In the genomic region with DNA sequence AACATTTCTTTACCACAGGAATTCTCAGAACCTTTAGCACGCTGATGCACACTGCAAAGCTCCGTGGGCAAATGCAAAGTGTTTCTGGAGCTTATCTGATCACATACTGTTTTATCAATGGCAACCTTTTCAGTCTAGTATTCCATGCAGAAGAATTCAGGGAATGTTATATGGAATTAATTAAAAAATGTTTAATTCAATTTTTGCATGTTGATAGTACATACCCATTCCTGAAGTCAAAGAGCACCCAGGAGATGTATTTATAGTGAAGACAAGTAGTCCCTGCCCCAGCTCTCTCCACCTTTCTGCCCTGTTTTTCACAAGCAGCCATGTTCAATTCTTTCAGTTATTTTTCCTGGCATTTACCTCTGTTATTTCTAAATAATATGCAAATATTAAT, we compare ENCODE assay signal across 2 cellular contexts.
TF ChIP-seq lines count a peak whose summit lies in the region.

No MANE protein-coding gene starts in this region.

TF ChIP-seq in SK-N-SH treated with all-trans-retinoic acid at 6 μM for 48 hours, 23 proteins besides CTCF, POLR2A, EP300 and RAD21 (continued from another document):
- TF ChIP-seq CREB5 (CRISPR knock-in tag; IDR thresholded peaks at IDR 0.05; ENCODE audit: low read depth) (no peak), PATZ1 (CRISPR knock-in tag; IDR thresholded peaks at IDR 0.05; ENCODE audit: borderline replicate concordance) (no peak), OSR1 (CRISPR knock-in tag; IDR thresholded peaks at IDR 0.05) (no peak), ZFP3 (CRISPR knock-in tag; IDR thresholded peaks at IDR 0.05) (peak; percentile 54; the same call in 1 of the 2 replicates), GLIS3 (CRISPR knock-in tag; IDR thresholded peaks at IDR 0.05) (0 out of 2 replicates have a peak, but pooled peaks have one; percentile 16), PPARA (CRISPR knock-in tag; IDR thresholded peaks at IDR 0.05; ENCODE audit: borderline replicate concordance) (no peak), ARNTL (CRISPR knock-in tag; IDR thresholded peaks at IDR 0.05; ENCODE audit: borderline replicate concordance, low read depth) (no peak), BACH2 (CRISPR knock-in tag; IDR thresholded peaks at IDR 0.05; ENCODE audit: borderline replicate concordance) (no peak), ZNF8 (CRISPR knock-in tag; IDR thresholded peaks at IDR 0.05) (no peak), ISL1 (CRISPR knock-in tag; IDR thresholded peaks at IDR 0.05) (peak; percentile 79), TCF4 (CRISPR knock-in tag; IDR thresholded peaks at IDR 0.05; ENCODE audit: borderline replicate concordance) (no peak), ESRRG (CRISPR knock-in tag; IDR thresholded peaks at IDR 0.05) (no peak)
- TF ChIP-seq, protein P1, sequence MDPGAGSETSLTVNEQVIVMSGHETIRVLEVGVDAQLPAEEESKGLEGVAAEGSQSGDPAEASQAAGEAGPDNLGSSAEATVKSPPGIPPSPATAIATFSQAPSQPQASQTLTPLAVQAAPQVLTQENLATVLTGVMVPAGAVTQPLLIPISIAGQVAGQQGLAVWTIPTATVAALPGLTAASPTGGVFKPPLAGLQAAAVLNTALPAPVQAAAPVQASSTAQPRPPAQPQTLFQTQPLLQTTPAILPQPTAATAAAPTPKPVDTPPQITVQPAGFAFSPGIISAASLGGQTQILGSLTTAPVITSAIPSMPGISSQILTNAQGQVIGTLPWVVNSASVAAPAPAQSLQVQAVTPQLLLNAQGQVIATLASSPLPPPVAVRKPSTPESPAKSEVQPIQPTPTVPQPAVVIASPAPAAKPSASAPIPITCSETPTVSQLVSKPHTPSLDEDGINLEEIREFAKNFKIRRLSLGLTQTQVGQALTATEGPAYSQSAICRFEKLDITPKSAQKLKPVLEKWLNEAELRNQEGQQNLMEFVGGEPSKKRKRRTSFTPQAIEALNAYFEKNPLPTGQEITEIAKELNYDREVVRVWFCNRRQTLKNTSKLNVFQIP (CRISPR knock-in tag; IDR thresholded peaks at IDR 0.05; ENCODE audit: borderline replicate concordance, low read depth), result no peak
- TF ChIP-seq, protein P2, sequence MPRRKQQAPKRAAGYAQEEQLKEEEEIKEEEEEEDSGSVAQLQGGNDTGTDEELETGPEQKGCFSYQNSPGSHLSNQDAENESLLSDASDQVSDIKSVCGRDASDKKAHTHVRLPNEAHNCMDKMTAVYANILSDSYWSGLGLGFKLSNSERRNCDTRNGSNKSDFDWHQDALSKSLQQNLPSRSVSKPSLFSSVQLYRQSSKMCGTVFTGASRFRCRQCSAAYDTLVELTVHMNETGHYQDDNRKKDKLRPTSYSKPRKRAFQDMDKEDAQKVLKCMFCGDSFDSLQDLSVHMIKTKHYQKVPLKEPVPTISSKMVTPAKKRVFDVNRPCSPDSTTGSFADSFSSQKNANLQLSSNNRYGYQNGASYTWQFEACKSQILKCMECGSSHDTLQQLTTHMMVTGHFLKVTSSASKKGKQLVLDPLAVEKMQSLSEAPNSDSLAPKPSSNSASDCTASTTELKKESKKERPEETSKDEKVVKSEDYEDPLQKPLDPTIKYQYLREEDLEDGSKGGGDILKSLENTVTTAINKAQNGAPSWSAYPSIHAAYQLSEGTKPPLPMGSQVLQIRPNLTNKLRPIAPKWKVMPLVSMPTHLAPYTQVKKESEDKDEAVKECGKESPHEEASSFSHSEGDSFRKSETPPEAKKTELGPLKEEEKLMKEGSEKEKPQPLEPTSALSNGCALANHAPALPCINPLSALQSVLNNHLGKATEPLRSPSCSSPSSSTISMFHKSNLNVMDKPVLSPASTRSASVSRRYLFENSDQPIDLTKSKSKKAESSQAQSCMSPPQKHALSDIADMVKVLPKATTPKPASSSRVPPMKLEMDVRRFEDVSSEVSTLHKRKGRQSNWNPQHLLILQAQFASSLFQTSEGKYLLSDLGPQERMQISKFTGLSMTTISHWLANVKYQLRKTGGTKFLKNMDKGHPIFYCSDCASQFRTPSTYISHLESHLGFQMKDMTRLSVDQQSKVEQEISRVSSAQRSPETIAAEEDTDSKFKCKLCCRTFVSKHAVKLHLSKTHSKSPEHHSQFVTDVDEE (CRISPR knock-in tag; IDR thresholded peaks at IDR 0.05), result no peak

TF ChIP-seq in SK-N-SH, 30 proteins besides CTCF, POLR2A, EP300 and RAD21 (continued from another document):
- no peak for TF ChIP-seq PBX3 (IDR thresholded peaks at IDR 0.05)
